ENCODE assay signal across 22 cellular contexts in the genomic region with DNA sequence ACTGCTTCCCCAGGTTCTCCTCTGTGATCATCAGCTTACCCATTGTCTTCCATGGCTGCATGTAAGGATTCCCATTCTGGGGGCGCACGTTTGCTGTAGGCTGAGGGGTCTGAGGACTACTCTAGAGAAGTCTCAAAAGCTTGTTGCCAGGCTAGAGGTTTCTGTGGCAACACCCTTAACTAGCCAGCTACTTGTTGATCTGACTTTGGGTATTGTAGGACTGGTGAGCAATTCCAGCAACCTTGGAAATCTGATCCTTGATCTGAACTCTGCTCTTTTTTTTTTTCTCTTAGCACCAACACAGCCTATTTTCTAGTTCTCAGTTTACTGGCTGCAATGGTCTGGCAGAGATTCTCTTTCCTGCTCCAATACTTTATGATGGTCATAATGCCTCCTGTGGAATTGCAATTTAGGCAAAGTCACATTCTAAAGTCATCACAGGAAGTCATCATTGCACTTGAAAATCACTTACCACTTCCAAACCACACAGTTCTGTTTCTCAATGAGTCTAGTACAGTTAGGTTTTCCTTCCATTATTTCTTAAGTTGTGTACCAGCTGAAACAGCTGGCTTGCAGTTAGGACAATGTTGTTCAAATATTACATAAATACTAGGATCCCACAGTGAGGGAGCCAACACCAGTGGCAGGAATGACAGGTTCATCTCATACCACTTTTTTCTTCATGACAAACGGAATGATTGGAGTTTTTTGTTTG.
"Had no signal": no experiment of that assay in that cellular context is flagged by ENCODE, and none has a peak within 500 bp of the region (broad histone marks: within the 10 kb centered on the region; RNA-seq: fewer than 3 reads in every experiment).

No MANE protein-coding gene starts in this region.

- H3K9me3 Mint-ChIP-seq: activated B cell treated with CpG ODN at 0.5 μM for 24 hours; activated naive CD8-positive, alpha-beta T cell treated with anti-CD3 and anti-CD28 coated beads, Interleukin-2, amount 10 ng/mL, durations not matched to agents 7 days and 5 days; activated T-helper 2 cell treated with anti-CD3 and anti-CD28 coated beads, Interferon-gamma antibody, Interleukin-2, Interleukin-4, amounts not matched to agents 10 μg/mL and 5 μg/mL and 100 μg/mL, durations not matched to agents 14 hours and 24 hours and 36 hours; T-helper 2 cell treated with Interferon-gamma antibody and Interleukin-4, amounts not matched to agents 5 μg/mL and 100 μg/mL, for 36 hours had no signal

- H3K4me1 ChIP-seq: vagina had no signal

- H3K27me3 Mint-ChIP-seq: activated B cell treated with CpG ODN at 0.5 μM for 24 hours; activated naive CD8-positive, alpha-beta T cell treated with anti-CD3 and anti-CD28 coated beads, Interleukin-2, amount 10 ng/mL, durations not matched to agents 7 days and 5 days; activated T-cell treated with anti-CD3 and anti-CD28 coated beads, Interleukin-2, amount 50 U/mL, for 24 hours; naive B cell had no signal

- H3K27me3 ChIP-seq: esophagus squamous epithelium, stomach, vagina had no signal

- H3K4me3 Mint-ChIP-seq: activated B cell treated with CpG ODN at 0.5 μM for 24 hours; activated CD8-positive, alpha-beta T cell treated with anti-CD3 and anti-CD28 coated beads, Interleukin-2, amount 10 ng/mL, durations not matched to agents 7 days and 5 days; activated naive CD8-positive, alpha-beta T cell treated with anti-CD3 and anti-CD28 coated beads, Interleukin-2, amount 10 ng/mL, durations not matched to agents 7 days and 5 days; activated T-cell treated with anti-CD3 and anti-CD28 coated beads, Interleukin-2, amount 50 U/mL, for 24 hours; naive B cell; T-helper 2 cell treated with Interferon-gamma antibody and Interleukin-4, amounts not matched to agents 5 μg/mL and 100 μg/mL, for 36 hours had no signal

- H3K27ac ChIP-seq: esophagus squamous epithelium, skin epidermis, stomach, vagina had no signal

- H3K9me3 ChIP-seq: esophagus squamous epithelium, stomach, vagina had no signal

- H3K4me3 ChIP-seq: esophagus squamous epithelium, skin epidermis, stomach, vagina had no signal

- H3K36me3 ChIP-seq: esophagus squamous epithelium, vagina had no signal

- DNase-seq: activated B cell treated with CpG ODN at 0.5 μM for 24 hours; activated CD4-positive, alpha-beta T cell treated with anti-CD3 and anti-CD28 coated beads for 4 hours; activated CD8-positive, alpha-beta T cell treated with anti-CD3 and anti-CD28 coated beads, Interleukin-2, amount 10 ng/mL, durations not matched to agents 7 days and 5 days; activated naive CD4-positive, alpha-beta T cell treated with Interleukin-2 at 50 U/mL for 16 hours; activated naive CD8-positive, alpha-beta T cell treated with anti-CD3 and anti-CD28 coated beads, Interleukin-2, amount 10 ng/mL, durations not matched to agents 7 days and 5 days; activated T-cell treated with anti-CD3 and anti-CD28 coated beads, Interleukin-2, amount 50 U/mL, for 24 hours; amygdala; dermis blood vessel endothelial cell; effector memory CD4-positive, alpha-beta T cell; esophagus squamous epithelium; foreskin melanocyte; hypothalamus; islet precursor cell; midbrain; naive B cell; nucleus accumbens; stomach; trophoblast cell had no signal

- ATAC-seq: activated CD8-positive, alpha-beta T cell treated with anti-CD3 and anti-CD28 coated beads, Interleukin-2, amount 10 ng/mL, durations not matched to agents 7 days and 5 days had no signal

- H3K27ac Mint-ChIP-seq: activated B cell treated with CpG ODN at 0.5 μM for 24 hours; activated CD8-positive, alpha-beta T cell treated with anti-CD3 and anti-CD28 coated beads, Interleukin-2, amount 10 ng/mL, durations not matched to agents 7 days and 5 days; activated naive CD8-positive, alpha-beta T cell treated with anti-CD3 and anti-CD28 coated beads, Interleukin-2, amount 10 ng/mL, durations not matched to agents 7 days and 5 days; activated T-cell treated with anti-CD3 and anti-CD28 coated beads, Interleukin-2, amount 50 U/mL, for 24 hours; activated T-helper 2 cell treated with anti-CD3 and anti-CD28 coated beads, Interferon-gamma antibody, Interleukin-2, Interleukin-4, amounts not matched to agents 10 μg/mL and 5 μg/mL and 100 μg/mL, durations not matched to agents 14 hours and 24 hours and 36 hours; T-helper 2 cell treated with Interferon-gamma antibody and Interleukin-4, amounts not matched to agents 5 μg/mL and 100 μg/mL, for 36 hours had no signal
